8 cellular contexts compared by ENCODE assay signal in genomic region chr9:85741875-85742629, GRCh38. TPM values are rescaled to one million over a fixed set of nuclear protein-coding genes. Genes with fewer than 3 reads are reported as not detected.
DNase-seq lines count a peak whose midpoint lies in the region; ATAC-seq, FAIRE-seq and TF ChIP-seq lines count a peak whose summit lies in the region.

TSS of gene AGTPBP1 (minus strand) at chr9:85741954. CDS start at chr9:85712533, 29,421 bp downstream.

- H3K4me3 ChIP-seq in Loucy (ENCODE audit: low read length, poor library complexity, severe bottlenecking) (peak within 1 kb of the TSS; percentile 84), fibroblast of the aortic adventitia (ENCODE audit: low read depth, low read length) (peak within 1 kb of the TSS; percentile 89), neural cell (ENCODE audit: low read length) (peak within 1 kb of the TSS; percentile 89)

- TF ChIP-seq CTCF in Loucy (conservative IDR thresholded peaks at IDR 0.05; ENCODE audit: low read length) (peak; percentile 25), fibroblast of the aortic adventitia (IDR thresholded peaks at IDR 0.05; ENCODE audit: insufficient read depth, low read length) (peak; percentile 23), neural cell (IDR thresholded peaks at IDR 0.05; ENCODE audit: poor library complexity, severe bottlenecking) (no peak)

- peaks cover 36% of the 10 kb centered on the region for H3K4me1 ChIP-seq in Loucy (ENCODE audit: insufficient read depth, low read length, poor library complexity, severe bottlenecking)

- H3K9me3 ChIP-seq in Loucy (ENCODE audit: insufficient read depth, low read depth, low read length) (no peaks in the 10 kb centered on the region), neural cell (ENCODE audit: low read length) (no peaks in the 10 kb centered on the region)

- 0 out of 2 replicates have a peak, but pooled peaks cover 3% of the 10 kb centered on the region for H3F3A ChIP-seq in Loucy (ENCODE audit: low read depth)
- no peaks in the 10 kb centered on the region for H3F3A ChIP-seq in neural cell (ENCODE audit: insufficient read depth, low read length, poor library complexity, severe bottlenecking)

- no peaks in the 10 kb centered on the region for H3K9me3 Mint-ChIP-seq in stimulated activated naive CD8-positive, alpha-beta T cell treated with anti-CD3 and anti-CD28 coated beads, Interleukin-15, amount 100 ng/mL, for 72 hours

- H3K27me3 ChIP-seq in Loucy (ENCODE audit: insufficient read depth, low read length, poor library complexity, severe bottlenecking) (no peaks in the 10 kb centered on the region), neural cell (ENCODE audit: insufficient read depth, low read depth, low read length) (no peaks in the 10 kb centered on the region)

- peaks cover 44% of the 10 kb centered on the region for H3K79me2 ChIP-seq in Loucy (ENCODE audit: insufficient read depth, low read length)
- H3K79me2 ChIP-seq in neural cell (replicated peaks; ENCODE audit: insufficient read depth, low read length) = peaks cover 34% of the 10 kb centered on the region

- TF ChIP-seq POLR2A in H54 (IDR thresholded peaks at IDR 0.05; ENCODE audit: low read depth, low read length) = no peak

- ATAC-seq in stimulated activated naive CD8-positive, alpha-beta T cell treated with anti-CD3 and anti-CD28 coated beads, Interleukin-15, amount 100 ng/mL, for 72 hours = peak; percentile 84

- H4K20me1 ChIP-seq in Loucy (ENCODE audit: insufficient read depth, low read length, poor library complexity, severe bottlenecking) (peaks cover 35% of the 10 kb centered on the region), neural cell (ENCODE audit: insufficient read depth) (no peaks in the 10 kb centered on the region)

- FAIRE-seq in H54 (lab: Jason Lieb, UNC) = peak; percentile 90

- H3K9me2 ChIP-seq in Loucy (replicated peaks; ENCODE audit: low read depth, low read length) (no peaks in the 10 kb centered on the region), neural cell (ENCODE audit: insufficient read depth, low read length) (no peaks in the 10 kb centered on the region)

- peak; percentile 72 for TF ChIP-seq EP300 in neural cell (conservative IDR thresholded peaks at IDR 0.05; ENCODE audit: poor library complexity, severe bottlenecking)

- peaks cover 34% of the 10 kb centered on the region for H3K4me1 Mint-ChIP-seq in stimulated activated naive CD8-positive, alpha-beta T cell treated with anti-CD3 and anti-CD28 coated beads, Interleukin-15, amount 100 ng/mL, for 72 hours

- peak within 1 kb of the TSS; percentile 83 to 95 for H3K4me3 Mint-ChIP-seq in stimulated activated naive CD8-positive, alpha-beta T cell treated with anti-CD3 and anti-CD28 coated beads, Interleukin-15, amount 100 ng/mL, for 72 hours

- H3K36me3 ChIP-seq in Loucy (ENCODE audit: insufficient read depth, low read length) (no peaks in the 10 kb centered on the region), neural cell (ENCODE audit: insufficient read depth, low read length) (no peaks in the 10 kb centered on the region)

- DNase-seq in EL (peak; percentile 92), H54 (ENCODE audit: insufficient read length, low spot score) (peak; percentile 92), SHP77 (lab: John Stamatoyannopoulos, UW) (peak; percentile 67 to 78), fibroblast of the aortic adventitia (ENCODE audit: low read depth) (peak; percentile 83)
- DNase-seq in activated effector memory CD4-positive, alpha-beta T cell treated with Interleukin-2 at 50 U/mL for 16 hours = peak; percentile 95
- peak; percentile 95 to 96 for DNase-seq in stimulated activated naive CD8-positive, alpha-beta T cell treated with anti-CD3 and anti-CD28 coated beads, Interleukin-15, amount 100 ng/mL, for 72 hours

- no peaks in the 10 kb centered on the region for H3K27me3 Mint-ChIP-seq in stimulated activated naive CD8-positive, alpha-beta T cell treated with anti-CD3 and anti-CD28 coated beads, Interleukin-15, amount 100 ng/mL, for 72 hours

- H3K9ac ChIP-seq in Loucy (ENCODE audit: low read depth, low read length, poor library complexity, severe bottlenecking) = peak within 1 kb of the TSS; percentile 75
- H3K9ac ChIP-seq in neural cell (ENCODE audit: low read length) = peak within 1 kb of the TSS; percentile 88

- H3K27ac ChIP-seq in neural cell (ENCODE audit: low read length) = peak within 1 kb of the TSS; percentile 84

- H3K27ac Mint-ChIP-seq in stimulated activated naive CD8-positive, alpha-beta T cell treated with anti-CD3 and anti-CD28 coated beads, Interleukin-15, amount 100 ng/mL, for 72 hours = peak within 1 kb of the TSS; percentile 93 to 98

- no peak for TF ChIP-seq RAD21 in neural cell (conservative IDR thresholded peaks at IDR 0.05)

- H2AFZ ChIP-seq in Loucy (ENCODE audit: low read length) = peak within 1 kb of the TSS; percentile 93
- H2AFZ ChIP-seq in neural cell (ENCODE audit: low read depth, low read length) = peak within 1 kb of the TSS; percentile 77

- H3K4me2 ChIP-seq in Loucy (ENCODE audit: low read depth, low read length, poor library complexity, severe bottlenecking) = peak within 1 kb of the TSS; percentile 91
- peak within 1 kb of the TSS; percentile 90 for H3K4me2 ChIP-seq in neural cell (ENCODE audit: low read length)

TF ChIP-seq in neural cell, 6 proteins besides CTCF, POLR2A, EP300 and RAD21:
- no peak for TF ChIP-seq SMC3 (conservative IDR thresholded peaks at IDR 0.05; ENCODE audit: poor library complexity)
- peak; percentile 78 for TF ChIP-seq MXI1 (conservative IDR thresholded peaks at IDR 0.05; ENCODE audit: poor library complexity, severe bottlenecking)
- peak; percentile 78 for TF ChIP-seq POLR2AphosphoS5 (IDR thresholded peaks at IDR 0.05)
- peak; percentile 18 for TF ChIP-seq REST (IDR thresholded peaks at IDR 0.05; ENCODE audit: borderline replicate concordance)

RNA-seq across cellular contexts. Expression of gene AGTPBP1, which starts in this region (rescaled TPM):
- total RNA-seq in fibroblast of the aortic adventitia (ENCODE audit: low replicate concordance) = 20.3 and 30.8 TPM in 2 replicates
- 79.8 and 90.7 TPM in 2 replicates for polyA plus RNA-seq in neural cell
- 223 and 239 TPM in 2 replicates for polyA minus RNA-seq in neural cell

Comparison
In these comparisons a context has a peak if more than half of its experiments do, and no peak if none do; other contexts are left out.
1. Peak in every context shown above with its lines: DNase-seq, ATAC-seq, H3K4me3 ChIP-seq and H3K27ac ChIP-seq.